3 cellular contexts compared by ENCODE assay signal in genomic region chr14:48744202-48744601, GRCh38.
TF ChIP-seq lines count a peak whose summit lies in the region.

No MANE protein-coding gene starts in this region.

TF ChIP-seq in HepG2, 621 proteins besides CTCF, POLR2A, EP300 and RAD21 (continued from another document):
- TF ChIP-seq PRDM10 (CRISPR knock-in tag; IDR thresholded peaks at IDR 0.05; ENCODE audit: low read depth) (no peak), MAFK (conservative IDR thresholded peaks at IDR 0.05 in 1 of 2, IDR thresholded peaks at IDR 0.05 in 1 of 2; ENCODE audit: low read length in 2 of 2) (peak in 1 of 2 experiments; percentile 81; a peak in 3 of 4 replicates)
TF ChIP-seq in HepG2: peak in this region for 2.

TF ChIP-seq in A549, 52 proteins besides CTCF, POLR2A, EP300 and RAD21 (continued from another document):
- no peak for TF ChIP-seq SMC3 (IDR thresholded peaks at IDR 0.05)
- peak; percentile 54 for TF ChIP-seq MAFK (IDR thresholded peaks at IDR 0.05; ENCODE audit: partially characterized antibody)
- no peak for TF ChIP-seq BCL3 (IDR thresholded peaks at IDR 0.05)
- TF ChIP-seq TP53 (CRISPR knock-in tag; IDR thresholded peaks at IDR 0.05), result no peak
- no peak for TF ChIP-seq HES2 (IDR thresholded peaks at IDR 0.05)
- no peak for TF ChIP-seq PBX3 (IDR thresholded peaks at IDR 0.05)

TF ChIP-seq in IMR-90, 13 proteins besides CTCF, POLR2A, EP300 and RAD21:
- TF ChIP-seq CEBPB (IDR thresholded peaks at IDR 0.05; ENCODE audit: low read depth, low read length), result no peak
- peak; percentile 72 for TF ChIP-seq MAFK (IDR thresholded peaks at IDR 0.05; ENCODE audit: low read depth, low read length)
- TF ChIP-seq MAZ (IDR thresholded peaks at IDR 0.05; ENCODE audit: borderline replicate concordance, low read depth, low read length), result no peak
